ENCODE assay signal across 13 cellular contexts in the genomic region with DNA sequence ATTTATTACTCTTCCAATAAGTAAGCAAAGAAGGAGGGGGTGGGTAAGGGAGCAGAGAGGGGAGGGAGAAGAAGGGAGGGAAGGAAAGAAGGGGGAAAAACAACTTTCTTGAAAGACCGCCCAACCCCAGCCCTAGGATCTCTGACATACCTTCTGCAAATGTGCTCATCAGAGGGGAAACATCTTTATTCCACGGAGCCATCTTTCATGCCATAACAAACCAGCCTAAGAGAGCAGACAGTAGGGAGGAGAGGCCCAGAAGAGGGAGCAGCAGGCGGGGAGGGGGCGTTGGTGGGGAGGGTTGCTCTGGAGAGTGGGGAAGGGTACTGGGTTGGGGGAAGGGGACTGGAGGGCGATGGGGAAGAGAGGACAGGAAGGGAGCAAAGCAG. TPM values are rescaled to one million over a fixed set of nuclear protein-coding genes. Genes with fewer than 3 reads are reported as not detected.
DNase-seq lines count a peak whose midpoint lies in the region; TF ChIP-seq lines count a peak whose summit lies in the region.
"Had no signal": no experiment of that assay in that cellular context is flagged by ENCODE, and none has a peak within 500 bp of the region (broad histone marks: within the 10 kb centered on the region; RNA-seq: fewer than 3 reads in every experiment).

No MANE protein-coding gene starts in this region.

- H3K4me3 Mint-ChIP-seq in Caco-2 (ENCODE audit: unreplicated experiment): peak overlapping the region; percentile 60
- H3K4me3 Mint-ChIP-seq: CD4-positive, CD25-positive, alpha-beta regulatory T cell; T-helper 1 cell treated with Interleukin-12 subunit alpha and Interleukin-12 subunit beta and Interleukin-4 antibody, amounts not matched to agents 30 μg/mL and 1 μg/mL, for 36 hours had no signal

- no peaks in the 10 kb centered on the region for H3K79me2 ChIP-seq in hepatocyte
- H3K79me2 ChIP-seq in PC-9 (ENCODE audit: low read depth): no peaks in the 10 kb centered on the region

- no peak overlapping the region for H3K4me3 ChIP-seq in Caco-2 (ENCODE audit: low read depth, low read length)
- H3K4me3 ChIP-seq in hepatocyte: no peak overlapping the region
- H3K4me3 ChIP-seq in neuron (ENCODE audit: low read length): peak overlapping the region; percentile 51
- no peak overlapping the region for H3K4me3 ChIP-seq in PC-9

- POLR2A ChIA-PET in Caco-2 (lab: Charles Lee) (no interaction called here), PC-9 (lab: Charles Lee; ENCODE audit: unreplicated experiment) (interaction anchor here (0.6 kb wide), 1 partner anchor 89 kb away, joined by 12 read pairs; no protein-coding TSS in a partner anchor)

- H3K27me3 Mint-ChIP-seq in Caco-2 (ENCODE audit: insufficient read depth, unreplicated experiment): peaks cover 7% of the 10 kb centered on the region

- intact Hi-C loops in Caco-2 (cut with micrococcal nuclease; ENCODE audit: unreplicated experiment) (no loop called here), PC-9 (cut with micrococcal nuclease; ENCODE audit: unreplicated experiment) (no loop called here)

- CTCF ChIA-PET in Caco-2 (lab: Charles Lee) (interaction anchor here (0.6 kb wide), 1 partner anchor 75 kb away, joined by 3 read pairs; no protein-coding TSS in a partner anchor), PC-9 (lab: Charles Lee) (no interaction called here)

- no peaks in the 10 kb centered on the region for H3K9me2 ChIP-seq in hepatocyte (replicated peaks; ENCODE audit: insufficient read depth)
- no peaks in the 10 kb centered on the region for H3K9me2 ChIP-seq in PC-9 (ENCODE audit: insufficient read depth)

- H3K27me3 ChIP-seq in Caco-2 (replicated peaks; ENCODE audit: control insufficient read depth, insufficient read depth, low read length): no peaks in the 10 kb centered on the region
- H3K27me3 ChIP-seq in hepatocyte: no peaks in the 10 kb centered on the region
- no peaks in the 10 kb centered on the region for H3K27me3 ChIP-seq in neuron (ENCODE audit: insufficient read depth, low read length)
- no peaks in the 10 kb centered on the region for H3K27me3 ChIP-seq in PC-9 (ENCODE audit: insufficient read depth, low read depth)

- BruUV-seq in Caco-2 (replicated peaks; lab: Mats Ljungman, UMichigan) (no TSS peak), PC-9 (replicated peaks; lab: Mats Ljungman, UMichigan) (no TSS peak)

- DNase-seq in Caco-2 (no peak), NCI-H1694 treated with DMSO at 0.1 percent for 48 hours (lab: John Stamatoyannopoulos, UW) (peak; percentile 37), hepatocyte (ENCODE audit: low spot score) (peak; percentile 39), GM13976 (ENCODE audit: low spot score) (no peak), occipital lobe (lab: John Stamatoyannopoulos, UW) (no peak), PC-9 (no peak)
- no peak for DNase-seq in effector CD4-positive, alpha-beta T cell
- DNase-seq: CD4-positive, CD25-positive, alpha-beta regulatory T cell; NCI-H2029; NCI-H510A; stimulated activated naive CD8-positive, alpha-beta T cell treated with anti-CD3 and anti-CD28 coated beads, Interleukin-15, Interleukin-2, amounts not matched to agents 100 U/mL and 50 U/mL, for 24 hours had no signal

- 33% methylated on average over 3 of the region's 5 CpGs for WGBS in hepatocyte (ENCODE audit: low lambda C conversion rate, missing lambda C conversion rate)

- in situ Hi-C loops in GM13976 (cut with MboI; ENCODE audit: low sequenced_read_pairs, unreplicated experiment): no loop called here

- H3F3A ChIP-seq in PC-9 (ENCODE audit: insufficient read depth, low read depth): peaks cover 8% of the 10 kb centered on the region; the same call in 1 of the 2 replicates

- H3K4me1 Mint-ChIP-seq in Caco-2 (ENCODE audit: low read depth, unreplicated experiment): peaks cover 10% of the 10 kb centered on the region
- H3K4me1 Mint-ChIP-seq: CD4-positive, CD25-positive, alpha-beta regulatory T cell had no signal

- H3K36me3 Mint-ChIP-seq in Caco-2 (ENCODE audit: insufficient read depth, unreplicated experiment): no peaks in the 10 kb centered on the region
- H3K36me3 Mint-ChIP-seq: CD4-positive, CD25-positive, alpha-beta regulatory T cell had no signal

- H3K9me3 ChIP-seq in Caco-2: peaks cover 11% of the 10 kb centered on the region; the same call in 1 of the 2 replicates
- H3K9me3 ChIP-seq in hepatocyte (ENCODE audit: low read depth): no peaks in the 10 kb centered on the region
- no peaks in the 10 kb centered on the region for H3K9me3 ChIP-seq in neuron (ENCODE audit: low read length)
- no peaks in the 10 kb centered on the region for H3K9me3 ChIP-seq in PC-9 (ENCODE audit: insufficient read depth, low read depth)

- H3K4me1 ChIP-seq in Caco-2 (peaks cover 7% of the 10 kb centered on the region; the same call in 1 of the 2 replicates), hepatocyte (ENCODE audit: insufficient read depth) (peaks cover 20% of the 10 kb centered on the region), neuron (ENCODE audit: insufficient read depth, low read length) (peaks cover 13% of the 10 kb centered on the region), PC-9 (replicated peaks; ENCODE audit: insufficient read depth) (peaks cover 19% of the 10 kb centered on the region)

- no peaks in the 10 kb centered on the region for H3K36me3 ChIP-seq in Caco-2 (ENCODE audit: control insufficient read depth, insufficient read depth, low read length)
- H3K36me3 ChIP-seq in hepatocyte (replicated peaks; ENCODE audit: insufficient read depth, low read depth): no peaks in the 10 kb centered on the region
- no peaks in the 10 kb centered on the region for H3K36me3 ChIP-seq in neuron (ENCODE audit: insufficient read depth, low read length)
- H3K36me3 ChIP-seq in PC-9 (ENCODE audit: low read depth): 0 out of 2 replicates have a peak, but pooled peaks cover 5% of the 10 kb centered on the region

- peak overlapping the region; percentile 80 for H3K27ac ChIP-seq in hepatocyte
- H3K27ac ChIP-seq in PC-9: no peak overlapping the region

- no peak for TF ChIP-seq CTCF in Caco-2 (IDR thresholded peaks at IDR 0.05; ENCODE audit: insufficient read depth in 1 of 2, low read depth in 1 of 2, low read length in 1 of 2, severe bottlenecking in 1 of 2, unreplicated experiment in 1 of 2)
- no peak for TF ChIP-seq CTCF in hepatocyte (IDR thresholded peaks at IDR 0.05; ENCODE audit: poor library complexity)
- no peak for TF ChIP-seq CTCF in GM13976 (IDR thresholded peaks at IDR 0.05; ENCODE audit: borderline replicate concordance, control extremely low read depth, extremely low read depth, insufficient read depth, missing control alignments)
- TF ChIP-seq CTCF in PC-9 (conservative IDR thresholded peaks at IDR 0.05): no peak

- peaks cover 12% of the 10 kb centered on the region for H3K9me3 Mint-ChIP-seq in Caco-2 (ENCODE audit: unreplicated experiment)
- H3K9me3 Mint-ChIP-seq: CD4-positive, CD25-positive, alpha-beta regulatory T cell; T-helper 1 cell treated with Interleukin-12 subunit alpha and Interleukin-12 subunit beta and Interleukin-4 antibody, amounts not matched to agents 30 μg/mL and 1 μg/mL, for 36 hours had no signal

- H2AFZ ChIP-seq in hepatocyte (no peak overlapping the region), neuron (ENCODE audit: low read depth, low read length) (peak overlapping the region; percentile 93), PC-9 (no peak overlapping the region)

- peak overlapping the region; percentile 66 for H3K4me2 ChIP-seq in hepatocyte
- no peak overlapping the region for H3K4me2 ChIP-seq in PC-9

- H3K27ac Mint-ChIP-seq in Caco-2 (ENCODE audit: unreplicated experiment): no peak overlapping the region
- H3K27ac Mint-ChIP-seq: CD4-positive, CD25-positive, alpha-beta regulatory T cell; T-helper 1 cell treated with Interleukin-12 subunit alpha and Interleukin-12 subunit beta and Interleukin-4 antibody, amounts not matched to agents 30 μg/mL and 1 μg/mL, for 36 hours had no signal

- H4K20me1 ChIP-seq in hepatocyte (ENCODE audit: insufficient read depth, poor library complexity, severe bottlenecking): no peaks in the 10 kb centered on the region
- no peaks in the 10 kb centered on the region for H4K20me1 ChIP-seq in PC-9 (ENCODE audit: insufficient read depth)

RNA-seq across cellular contexts. Expression of a gene that starts 48.3 kb away (rescaled TPM):
- total RNA-seq in Caco-2 (2022) (38.7 and 39.0 TPM in 2 replicates), hepatocyte (19.2 and 36.7 TPM in 2 replicates), occipital lobe (19.7 TPM), PC-9 (2021) (20.5 and 25.1 TPM in 2 replicates)
- polyA plus RNA-seq in hepatocyte: 46.4 and 51.9 TPM in 2 replicates

Comparison
In these comparisons a context has a peak if more than half of its experiments do, and no peak if none do; other contexts are left out.
1. DNase-seq: peak in NCI-H1694 treated with DMSO at 0.1 percent for 48 hours (single experiment) and hepatocyte (single experiment); none in Caco-2 (0 of 2), GM13976 (single experiment), occipital lobe (single experiment), effector CD4-positive, alpha-beta T cell (single experiment) and PC-9 (0 of 2).